Comparison of ENCODE assay signal across 19 cellular contexts in the genomic region with DNA sequence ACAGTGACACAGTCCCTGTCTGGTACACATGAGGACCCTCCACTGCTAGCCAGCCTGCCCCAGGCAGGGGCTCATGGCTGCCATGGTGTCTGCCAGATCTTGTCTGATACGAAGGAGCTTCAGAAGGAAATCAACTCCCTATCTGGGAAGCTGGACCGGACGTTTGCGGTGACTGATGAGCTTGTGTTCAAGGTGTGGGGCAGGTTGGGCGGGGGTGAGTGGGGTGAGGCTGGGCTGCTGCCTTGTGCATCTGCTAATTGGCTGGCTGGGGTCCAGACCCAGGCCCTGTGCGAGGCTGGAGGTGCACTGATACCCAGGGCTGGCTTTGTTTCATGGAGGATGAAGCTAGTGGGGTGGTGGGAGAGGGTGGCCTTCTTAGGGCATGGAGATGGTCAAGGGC. TPM values are rescaled to one million over a fixed set of nuclear protein-coding genes. Genes with fewer than 3 reads are reported as not detected.
DNase-seq lines count a peak whose midpoint lies in the region; ATAC-seq and TF ChIP-seq lines count a peak whose summit lies in the region.
"Had no signal": no experiment of that assay in that cellular context is flagged by ENCODE, and none has a peak within 500 bp of the region (broad histone marks: within the 10 kb centered on the region; RNA-seq: fewer than 3 reads in every experiment).

No MANE protein-coding gene starts in this region.

- peak overlapping the region; percentile 41 for H3K27ac Mint-ChIP-seq in activated CD4-positive, alpha-beta T cell treated with anti-CD3 and anti-CD28 coated beads, Interleukin-2, amount 10 ng/mL, durations not matched to agents 7 days and 5 days
- H3K27ac Mint-ChIP-seq in chondrocyte (ENCODE audit: unreplicated experiment) (no peak overlapping the region), glutamatergic neuron (ENCODE audit: unreplicated experiment) (no peak overlapping the region)
- H3K27ac Mint-ChIP-seq: B cell; CD4-positive, alpha-beta T cell; GM23338; HFFc6 had no signal

- peaks cover 23% of the 10 kb centered on the region for H3K36me3 Mint-ChIP-seq in activated CD4-positive, alpha-beta T cell treated with anti-CD3 and anti-CD28 coated beads, Interleukin-2, amount 10 ng/mL, durations not matched to agents 7 days and 5 days (ENCODE audit: low read depth)
- H3K36me3 Mint-ChIP-seq in chondrocyte (ENCODE audit: low read depth), result peaks cover 13% of the 10 kb centered on the region
- no peaks in the 10 kb centered on the region for H3K36me3 Mint-ChIP-seq in glutamatergic neuron (ENCODE audit: unreplicated experiment)

- POLR2A ChIA-PET in activated CD4-positive, alpha-beta T cell treated with anti-CD3 and anti-CD28 coated beads, Interleukin-2, amount 10 ng/mL, durations not matched to agents 7 days and 5 days (lab: Charles Lee), result no interaction called here

- no peaks in the 10 kb centered on the region for H3K9me3 Mint-ChIP-seq in activated CD4-positive, alpha-beta T cell treated with anti-CD3 and anti-CD28 coated beads, Interleukin-2, amount 10 ng/mL, durations not matched to agents 7 days and 5 days
- H3K9me3 Mint-ChIP-seq in chondrocyte (ENCODE audit: low read depth) (no peaks in the 10 kb centered on the region), glutamatergic neuron (ENCODE audit: unreplicated experiment) (no peaks in the 10 kb centered on the region)
- H3K9me3 Mint-ChIP-seq: CD4-positive, alpha-beta T cell; CD8-positive, alpha-beta memory T cell; GM23338; HFFc6 had no signal

- no peaks in the 10 kb centered on the region for H3K27me3 Mint-ChIP-seq in activated CD4-positive, alpha-beta T cell treated with anti-CD3 and anti-CD28 coated beads, Interleukin-2, amount 10 ng/mL, durations not matched to agents 7 days and 5 days
- H3K27me3 Mint-ChIP-seq in chondrocyte (ENCODE audit: low read depth) (no peaks in the 10 kb centered on the region), glutamatergic neuron (ENCODE audit: unreplicated experiment) (peaks cover 8% of the 10 kb centered on the region)
- H3K27me3 Mint-ChIP-seq: B cell; CD4-positive, alpha-beta T cell had no signal

- peak; percentile 1 to 8 for ATAC-seq in activated CD4-positive, CD25-positive, alpha-beta regulatory T cell treated with anti-CD3 and anti-CD28 coated beads, Interleukin-2, amount 50 U/mL, for 24 hours
- ATAC-seq: GM23338 had no signal

- CTCF ChIA-PET in activated CD4-positive, alpha-beta T cell treated with anti-CD3 and anti-CD28 coated beads, Interleukin-2, amount 10 ng/mL, durations not matched to agents 7 days and 5 days (lab: Charles Lee), result interaction anchor here (0.8 to 1.9 kb wide), 4 partner anchors 8 to 17 kb away, joined by 3 to 8 read pairs (median 3); no protein-coding TSS in a partner anchor

- no peak for DNase-seq in activated CD4-positive, alpha-beta T cell treated with anti-CD3 and anti-CD28 coated beads, Interleukin-2, amount 10 ng/mL, durations not matched to agents 7 days and 5 days
- DNase-seq in activated CD4-positive, alpha-beta T cell treated with anti-CD3 and anti-CD28 coated beads for 4 hours, result no peak
- DNase-seq in chondrocyte (ENCODE audit: low spot score), result peak; percentile 82
- no peak for DNase-seq in glutamatergic neuron
- DNase-seq in NCI-H2107 treated with DMSO at 0.1 percent for 48 hours (lab: John Stamatoyannopoulos, UW; ENCODE audit: unreplicated experiment), result no peak
- no peak for DNase-seq in HT-29 (ENCODE audit: low spot score)
- DNase-seq: Calu3; CD4-positive, alpha-beta T cell; CD8-positive, alpha-beta memory T cell; COR-L47; DMS53; GF-D8; HFFc6 had no signal

- H3K4me1 Mint-ChIP-seq in activated CD4-positive, alpha-beta T cell treated with anti-CD3 and anti-CD28 coated beads, Interleukin-2, amount 10 ng/mL, durations not matched to agents 7 days and 5 days, result peaks cover 3% of the 10 kb centered on the region
- no peaks in the 10 kb centered on the region for H3K4me1 Mint-ChIP-seq in chondrocyte (ENCODE audit: low read depth)
- H3K4me1 Mint-ChIP-seq in glutamatergic neuron (ENCODE audit: low read depth, unreplicated experiment), result no peaks in the 10 kb centered on the region
- H3K4me1 Mint-ChIP-seq: GM23338 had no signal

- H3K4me3 Mint-ChIP-seq in activated CD4-positive, alpha-beta T cell treated with anti-CD3 and anti-CD28 coated beads, Interleukin-2, amount 10 ng/mL, durations not matched to agents 7 days and 5 days, result no peak overlapping the region
- H3K4me3 Mint-ChIP-seq in chondrocyte (ENCODE audit: unreplicated experiment), result no peak overlapping the region
- H3K4me3 Mint-ChIP-seq in glutamatergic neuron (ENCODE audit: unreplicated experiment), result no peak overlapping the region
- H3K4me3 Mint-ChIP-seq: B cell; CD4-positive, alpha-beta T cell; CD8-positive, alpha-beta memory T cell; GM23338; HFFc6 had no signal

- no peak for TF ChIP-seq CTCF in chondrocyte (IDR thresholded peaks at IDR 0.05)
- no peak for TF ChIP-seq CTCF in glutamatergic neuron (IDR thresholded peaks at IDR 0.05; ENCODE audit: partially characterized antibody, unreplicated experiment)

RNA-seq across cellular contexts. Expression of a gene that starts 13.8 kb away (rescaled TPM):
- 10 to 100 TPM; 25.4 to 28.3 TPM for total RNA-seq in activated CD4-positive, alpha-beta T cell treated with anti-CD3 and anti-CD28 coated beads, Interleukin-2, amount 10 ng/mL, durations not matched to agents 7 days and 5 days
- total RNA-seq in chondrocyte (12.3 to 13.2 TPM (median 12.8 TPM) in 3 replicates), glutamatergic neuron (ENCODE audit: unreplicated experiment) (15.0 TPM)
- total RNA-seq in HT-29 (2014; rRNA removed; shearing (Covaris generic)), result 25.0 and 27.7 TPM in 2 replicates

RNA-seq across cellular contexts. Expression of a gene that starts 15.4 kb away (rescaled TPM):
- 10 to 100 TPM; 12.8 to 13.0 TPM for total RNA-seq in activated CD4-positive, alpha-beta T cell treated with anti-CD3 and anti-CD28 coated beads, Interleukin-2, amount 10 ng/mL, durations not matched to agents 7 days and 5 days
- total RNA-seq in chondrocyte (0.12 to 0.28 TPM in 2 of 3 replicates, not detected in the other), glutamatergic neuron (ENCODE audit: unreplicated experiment) (0.78 TPM)
- total RNA-seq in HT-29 (2014; rRNA removed; shearing (Covaris generic)), result not detected in 2 replicates
- total RNA-seq: B cell, Daoy, G401, H4 had no signal

RNA-seq across cellular contexts. Expression of a gene that starts 15.9 kb away (rescaled TPM):
- total RNA-seq in activated CD4-positive, alpha-beta T cell treated with anti-CD3 and anti-CD28 coated beads, Interleukin-2, amount 10 ng/mL, durations not matched to agents 7 days and 5 days, result under 1 TPM; 0.12 to 0.33 TPM
- total RNA-seq in chondrocyte (not detected in 3 replicates), glutamatergic neuron (ENCODE audit: unreplicated experiment) (0.47 TPM)
- total RNA-seq in HT-29 (2014; rRNA removed; shearing (Covaris generic)), result not detected in 2 replicates
- total RNA-seq: Calu3, Daoy, G401, H4, HFFc6 had no signal

RNA-seq across cellular contexts. Expression of a gene that starts 20.5 kb away (rescaled TPM):
- 10 to 100 TPM; 11.2 to 12.3 TPM for total RNA-seq in activated CD4-positive, alpha-beta T cell treated with anti-CD3 and anti-CD28 coated beads, Interleukin-2, amount 10 ng/mL, durations not matched to agents 7 days and 5 days
- total RNA-seq in chondrocyte (6.6 to 15.0 TPM (median 8.0 TPM) in 3 replicates), glutamatergic neuron (ENCODE audit: unreplicated experiment) (16.1 TPM)
- 7.2 and 7.3 TPM in 2 replicates for total RNA-seq in HT-29 (2014; rRNA removed; shearing (Covaris generic))

RNA-seq across cellular contexts. Expression of a gene that starts 49.1 kb away (rescaled TPM):
- total RNA-seq in activated CD4-positive, alpha-beta T cell treated with anti-CD3 and anti-CD28 coated beads, Interleukin-2, amount 10 ng/mL, durations not matched to agents 7 days and 5 days, result 1 to 10 TPM; 2.5 to 2.7 TPM
- total RNA-seq in chondrocyte (0.87 to 1.5 TPM (median 1.4 TPM) in 3 replicates), glutamatergic neuron (ENCODE audit: unreplicated experiment) (291 TPM)
- total RNA-seq in HT-29 (2014; rRNA removed; shearing (Covaris generic)), result 0.61 and 1.1 TPM in 2 replicates
